8 cellular contexts compared by ENCODE assay signal in the genomic region with DNA sequence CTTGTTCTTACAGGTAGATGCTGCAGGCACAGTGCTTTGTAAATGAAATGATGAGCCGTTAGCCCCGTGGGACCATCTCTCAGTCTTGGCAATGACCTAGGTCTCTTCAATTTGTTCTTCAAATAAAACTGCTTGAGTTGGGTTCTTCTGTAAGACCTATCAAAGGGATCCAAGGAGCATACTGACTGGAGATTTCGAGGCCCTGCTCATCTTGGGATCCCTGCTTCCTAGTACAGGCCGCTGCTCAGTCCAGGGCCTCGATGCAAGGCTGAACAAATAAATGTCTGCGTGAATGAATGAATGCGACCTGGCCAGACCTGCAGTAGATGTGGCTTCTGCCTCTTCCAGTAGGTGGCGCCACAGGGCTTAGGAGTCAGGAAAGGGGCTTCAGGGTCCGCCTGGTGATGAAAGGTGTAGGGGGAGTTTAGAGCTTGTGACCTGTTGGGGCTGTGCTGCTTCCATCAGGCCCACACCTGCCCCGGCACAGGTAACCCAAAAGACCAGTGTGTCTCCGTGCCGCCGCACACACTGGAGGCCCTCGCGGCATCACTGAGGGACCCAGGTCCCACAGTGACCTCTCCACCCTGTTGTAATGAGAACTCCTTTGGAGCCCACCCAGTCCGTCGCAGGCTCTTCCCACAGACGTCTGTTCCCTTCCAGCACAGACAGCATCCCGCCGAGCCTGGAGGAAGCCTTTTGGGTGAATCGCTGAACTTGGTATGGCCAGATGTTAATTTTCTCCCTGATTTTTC.
A peak's percentile ranks its signal among the peaks of the same experiment; 100 is the strongest.
DNase-seq lines count a peak whose midpoint lies in the region; ATAC-seq and TF ChIP-seq lines count a peak whose summit lies in the region.

No MANE protein-coding gene starts in this region.

- DNase-seq in AG09309 (ENCODE audit: low read depth) (no peak), GM13976 (ENCODE audit: low spot score) (peak; percentile 54), NCI-H69 (lab: John Stamatoyannopoulos, UW) (peak; percentile 90), hepatic stellate cell (ENCODE audit: low spot score) (peak; percentile 34)
- peak; percentile 68 for DNase-seq in activated naive CD8-positive, alpha-beta T cell treated with anti-CD3 and anti-CD28 coated beads, Interleukin-2, amount 50 U/mL, for 24 hours
- DNase-seq in stimulated activated CD4-positive, alpha-beta T cell treated with anti-CD3 and anti-CD28 coated beads, Interleukin-12 subunit alpha, Interleukin-12 subunit beta, amount 100 ng/mL, for 4 hours: peak; percentile 25

- no peaks in the 10 kb centered on the region for H3K9me3 Mint-ChIP-seq in activated naive CD8-positive, alpha-beta T cell treated with anti-CD3 and anti-CD28 coated beads, Interleukin-2, amount 50 U/mL, for 24 hours

- H3K4me1 Mint-ChIP-seq in activated naive CD8-positive, alpha-beta T cell treated with anti-CD3 and anti-CD28 coated beads, Interleukin-2, amount 50 U/mL, for 24 hours: peaks cover 9% of the 10 kb centered on the region

- ATAC-seq in activated naive CD8-positive, alpha-beta T cell treated with anti-CD3 and anti-CD28 coated beads, Interleukin-2, amount 50 U/mL, for 24 hours: peak; percentile 24
- ATAC-seq in HG02623 (IDR thresholded peaks at IDR 0.05; ENCODE audit: unreplicated experiment): no peak
- no peak for ATAC-seq in HG03354 (IDR thresholded peaks at IDR 0.05; ENCODE audit: poor library complexity, severe bottlenecking, unreplicated experiment)

- in situ Hi-C loops in GM13976 (cut with MboI; ENCODE audit: low sequenced_read_pairs, unreplicated experiment): no loop called here

- no peak overlapping the region for H3K4me3 ChIP-seq in AG09309 (ENCODE audit: control insufficient read depth, low read depth, low read length)

- peak; percentile 93 for TF ChIP-seq CTCF in AG09309 (IDR thresholded peaks at IDR 0.05; ENCODE audit: control insufficient read depth, insufficient read depth, low read depth, low read length, missing control alignments)
- peak; percentile 63 for TF ChIP-seq CTCF in GM13976 (IDR thresholded peaks at IDR 0.05; ENCODE audit: borderline replicate concordance, control extremely low read depth, extremely low read depth, insufficient read depth, missing control alignments)

- peaks cover 36% of the 10 kb centered on the region for H3K27me3 Mint-ChIP-seq in activated naive CD8-positive, alpha-beta T cell treated with anti-CD3 and anti-CD28 coated beads, Interleukin-2, amount 50 U/mL, for 24 hours

- H3K36me3 Mint-ChIP-seq in activated naive CD8-positive, alpha-beta T cell treated with anti-CD3 and anti-CD28 coated beads, Interleukin-2, amount 50 U/mL, for 24 hours (ENCODE audit: low read depth): no peaks in the 10 kb centered on the region

- no peak overlapping the region for H3K4me3 Mint-ChIP-seq in activated naive CD8-positive, alpha-beta T cell treated with anti-CD3 and anti-CD28 coated beads, Interleukin-2, amount 50 U/mL, for 24 hours

- H3K27ac Mint-ChIP-seq in activated naive CD8-positive, alpha-beta T cell treated with anti-CD3 and anti-CD28 coated beads, Interleukin-2, amount 50 U/mL, for 24 hours: no peak overlapping the region
